ENCODE assay signal across 20 cellular contexts in genomic region chr16:49849709-49850108, GRCh38. TPM values are rescaled to one million over a fixed set of nuclear protein-coding genes. Genes with fewer than 3 reads are reported as not detected.
"Had no signal": no experiment of that assay in that cellular context is flagged by ENCODE, and none has a peak within 500 bp of the region (broad histone marks: within the 10 kb centered on the region; RNA-seq: fewer than 3 reads in every experiment).

No MANE protein-coding gene starts in this region.

- H3K27me3 ChIP-seq: cardiac muscle cell, esophagus muscularis mucosa had no signal

- H3K27ac Mint-ChIP-seq: activated B cell treated with CpG ODN at 0.5 μM for 24 hours; activated CD4-positive, alpha-beta memory T cell treated with anti-CD3 and anti-CD28 coated beads, Interleukin-2, amount 10 ng/mL, durations not matched to agents 7 days and 5 days; activated CD8-positive, alpha-beta memory T cell treated with anti-CD3 and anti-CD28 coated beads, Interleukin-2, amount 10 ng/mL, durations not matched to agents 7 days and 5 days; activated naive CD8-positive, alpha-beta T cell treated with anti-CD3 and anti-CD28 coated beads for 36 hours; activated T-helper 17 cell treated with anti-CD3 and anti-CD28 coated beads, Interleukin-2, amount 50 U/mL, for 72 hours; dendritic cell treated with granulocyte-macrophage colony-stimulating factor and Interleukin-4, amounts not matched to agents 40 ng/mL and 50 ng/mL, for 4 days; naive B cell; stimulated activated memory B cell treated with anti-CD40 and anti-IgM and Interleukin-4, amounts not matched to agents 10 μg/mL and 1 μg/mL and 100 μg/mL, for 72 hours had no signal

- H3K4me3 ChIP-seq: cardiac muscle cell, esophagus muscularis mucosa, mucosa of descending colon, spleen, thoracic aorta had no signal

- H3K9me3 Mint-ChIP-seq: activated B cell treated with CpG ODN at 0.5 μM for 24 hours; activated CD4-positive, alpha-beta memory T cell treated with anti-CD3 and anti-CD28 coated beads, Interleukin-2, amount 10 ng/mL, durations not matched to agents 7 days and 5 days; activated naive CD8-positive, alpha-beta T cell treated with anti-CD3 and anti-CD28 coated beads for 36 hours; activated T-helper 17 cell treated with anti-CD3 and anti-CD28 coated beads, Interleukin-2, amount 50 U/mL, for 72 hours; dendritic cell treated with granulocyte-macrophage colony-stimulating factor and Interleukin-4, amounts not matched to agents 40 ng/mL and 50 ng/mL, for 4 days; naive B cell; stimulated activated memory B cell treated with anti-CD40 and anti-IgM and Interleukin-4, amounts not matched to agents 10 μg/mL and 1 μg/mL and 100 μg/mL, for 72 hours had no signal

- DNase-seq: activated B cell treated with CpG ODN at 0.5 μM for 24 hours; activated CD4-positive, alpha-beta memory T cell treated with anti-CD3 and anti-CD28 coated beads, Interleukin-2, amount 10 ng/mL, durations not matched to agents 7 days and 5 days; activated CD4-positive, alpha-beta T cell treated with anti-CD3 and anti-CD28 coated beads for 48 hours; activated CD8-positive, alpha-beta memory T cell treated with anti-CD3 and anti-CD28 coated beads, Interleukin-2, amount 10 ng/mL, durations not matched to agents 7 days and 5 days; activated naive CD4-positive, alpha-beta T cell; activated naive CD8-positive, alpha-beta T cell treated with anti-CD3 and anti-CD28 coated beads for 36 hours; activated T-cell treated with anti-CD3 and anti-CD28 coated beads, Interleukin-2, amount 50 U/mL, for 1 hour; amniotic stem cell; effector CD8-positive, alpha-beta T cell; mesenchymal stem cell; mucosa of descending colon; naive B cell; spleen; stimulated activated CD4-positive, alpha-beta T cell treated with anti-CD3 and anti-CD28 coated beads, Interleukin-4, amount 100 ng/mL, for 4 hours had no signal

- H3K4me3 Mint-ChIP-seq: activated B cell treated with CpG ODN at 0.5 μM for 24 hours; activated CD4-positive, alpha-beta memory T cell treated with anti-CD3 and anti-CD28 coated beads, Interleukin-2, amount 10 ng/mL, durations not matched to agents 7 days and 5 days; activated CD8-positive, alpha-beta memory T cell treated with anti-CD3 and anti-CD28 coated beads, Interleukin-2, amount 10 ng/mL, durations not matched to agents 7 days and 5 days; activated naive CD8-positive, alpha-beta T cell treated with anti-CD3 and anti-CD28 coated beads for 36 hours; activated T-helper 17 cell treated with anti-CD3 and anti-CD28 coated beads, Interleukin-2, amount 50 U/mL, for 72 hours; dendritic cell treated with granulocyte-macrophage colony-stimulating factor and Interleukin-4, amounts not matched to agents 40 ng/mL and 50 ng/mL, for 4 days; stimulated activated memory B cell treated with anti-CD40 and anti-IgM and Interleukin-4, amounts not matched to agents 10 μg/mL and 1 μg/mL and 100 μg/mL, for 72 hours had no signal

- H3K36me3 Mint-ChIP-seq: activated CD8-positive, alpha-beta memory T cell treated with anti-CD3 and anti-CD28 coated beads, Interleukin-2, amount 10 ng/mL, durations not matched to agents 7 days and 5 days; activated naive CD8-positive, alpha-beta T cell treated with anti-CD3 and anti-CD28 coated beads for 36 hours; naive B cell; stimulated activated memory B cell treated with anti-CD40 and anti-IgM and Interleukin-4, amounts not matched to agents 10 μg/mL and 1 μg/mL and 100 μg/mL, for 72 hours had no signal

- H3K36me3 ChIP-seq: cardiac muscle cell, spleen, thoracic aorta had no signal

- H3K4me1 Mint-ChIP-seq: activated CD4-positive, alpha-beta memory T cell treated with anti-CD3 and anti-CD28 coated beads, Interleukin-2, amount 10 ng/mL, durations not matched to agents 7 days and 5 days; activated CD8-positive, alpha-beta memory T cell treated with anti-CD3 and anti-CD28 coated beads, Interleukin-2, amount 10 ng/mL, durations not matched to agents 7 days and 5 days; activated naive CD8-positive, alpha-beta T cell treated with anti-CD3 and anti-CD28 coated beads for 36 hours; activated T-helper 17 cell treated with anti-CD3 and anti-CD28 coated beads, Interleukin-2, amount 50 U/mL, for 72 hours; stimulated activated memory B cell treated with anti-CD40 and anti-IgM and Interleukin-4, amounts not matched to agents 10 μg/mL and 1 μg/mL and 100 μg/mL, for 72 hours had no signal

RNA-seq across cellular contexts. Expression of gene ZNF423, which starts 6.2 kb away (rescaled TPM):
- total RNA-seq: activated B cell treated with CpG ODN at 0.5 μM for 24 hours; activated CD4-positive, alpha-beta memory T cell treated with anti-CD3 and anti-CD28 coated beads, Interleukin-2, amount 10 ng/mL, durations not matched to agents 7 days and 5 days; activated CD8-positive, alpha-beta memory T cell treated with anti-CD3 and anti-CD28 coated beads, Interleukin-2, amount 10 ng/mL, durations not matched to agents 7 days and 5 days; activated naive CD8-positive, alpha-beta T cell treated with anti-CD3 and anti-CD28 coated beads for 36 hours; activated T-helper 17 cell treated with anti-CD3 and anti-CD28 coated beads, Interleukin-2, amount 50 U/mL, for 72 hours had no signal
